In the genomic region with DNA sequence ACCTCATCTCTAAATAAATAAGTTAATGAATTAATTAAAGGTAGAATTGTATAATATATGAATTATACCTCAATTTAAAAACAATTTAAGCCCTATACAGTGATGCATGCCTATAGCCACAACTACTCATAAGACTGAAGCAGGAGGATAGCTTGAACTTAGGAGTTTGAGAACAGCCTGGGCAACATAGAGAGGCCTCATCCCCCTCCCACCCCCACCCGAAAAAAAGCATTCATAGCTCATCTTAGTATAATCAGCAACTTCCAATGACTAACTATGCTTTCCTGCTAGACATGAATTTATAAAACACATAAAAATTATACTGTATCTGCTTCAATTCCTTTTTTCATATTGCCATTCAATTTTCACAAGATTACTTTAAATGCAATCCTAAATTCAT, we compare ENCODE assay signal across 11 cellular contexts. TPM values are rescaled to one million over a fixed set of nuclear protein-coding genes. Genes with fewer than 3 reads are reported as not detected.
A peak's percentile ranks its signal among the peaks of the same experiment; 100 is the strongest.
DNase-seq lines count a peak whose midpoint lies in the region; ATAC-seq, FAIRE-seq and TF ChIP-seq lines count a peak whose summit lies in the region.
"Had no signal": no experiment of that assay in that cellular context is flagged by ENCODE, and none has a peak within 500 bp of the region (broad histone marks: within the 10 kb centered on the region; RNA-seq: fewer than 3 reads in every experiment).

No MANE protein-coding gene starts in this region.

- H3K4me3 Mint-ChIP-seq in activated T-cell treated with anti-CD3 and anti-CD28 coated beads, Interleukin-2, amount 50 U/mL, for 4 hours, result peak overlapping the region; percentile 100
- peak overlapping the region; percentile 99 for H3K4me3 Mint-ChIP-seq in T-helper 17 cell
- H3K4me3 Mint-ChIP-seq in stimulated activated naive CD8-positive, alpha-beta T cell treated with anti-CD3 and anti-CD28 coated beads, Interleukin-15, amount 100 ng/mL, for 72 hours, result peak overlapping the region; percentile 99 to 100

- H3K36me3 Mint-ChIP-seq in activated T-cell treated with anti-CD3 and anti-CD28 coated beads, Interleukin-2, amount 50 U/mL, for 4 hours (ENCODE audit: insufficient read depth), result peaks cover 8% of the 10 kb centered on the region
- no peaks in the 10 kb centered on the region for H3K36me3 Mint-ChIP-seq in T-helper 17 cell (ENCODE audit: low read depth)

- no peak overlapping the region for H3K27ac ChIP-seq in right cardiac atrium (ENCODE audit: low read length)
- no peak overlapping the region for H3K27ac ChIP-seq in pancreas

- no peak for ATAC-seq in activated T-cell treated with anti-CD3 and anti-CD28 coated beads, Interleukin-2, amount 50 U/mL, for 4 hours
- no peak for ATAC-seq in T-helper 17 cell
- no peak for ATAC-seq in right cardiac atrium
- ATAC-seq in stimulated activated naive CD8-positive, alpha-beta T cell treated with anti-CD3 and anti-CD28 coated beads, Interleukin-15, amount 100 ng/mL, for 72 hours, result no peak
- ATAC-seq in pancreas, result no peak

- H3K4me1 Mint-ChIP-seq in activated T-cell treated with anti-CD3 and anti-CD28 coated beads, Interleukin-2, amount 50 U/mL, for 4 hours (ENCODE audit: low read depth), result peaks cover 25% of the 10 kb centered on the region
- peaks cover 23% of the 10 kb centered on the region for H3K4me1 Mint-ChIP-seq in T-helper 17 cell
- H3K4me1 Mint-ChIP-seq in stimulated activated naive CD8-positive, alpha-beta T cell treated with anti-CD3 and anti-CD28 coated beads, Interleukin-15, amount 100 ng/mL, for 72 hours, result peaks cover 25% of the 10 kb centered on the region

- H3K9me3 Mint-ChIP-seq in activated T-cell treated with anti-CD3 and anti-CD28 coated beads, Interleukin-2, amount 50 U/mL, for 4 hours, result no peaks in the 10 kb centered on the region
- H3K9me3 Mint-ChIP-seq in stimulated activated naive CD8-positive, alpha-beta T cell treated with anti-CD3 and anti-CD28 coated beads, Interleukin-15, amount 100 ng/mL, for 72 hours, result no peaks in the 10 kb centered on the region

- H3K27me3 ChIP-seq in right cardiac atrium (ENCODE audit: control insufficient read depth, insufficient read depth) (no peaks in the 10 kb centered on the region), pancreas (no peaks in the 10 kb centered on the region)

- FAIRE-seq in pancreas (lab: Jason Lieb, UNC), result no peak
- FAIRE-seq: H54 had no signal

- H3K27ac Mint-ChIP-seq in T-helper 17 cell, result peak overlapping the region; percentile 92
- H3K27ac Mint-ChIP-seq in stimulated activated naive CD8-positive, alpha-beta T cell treated with anti-CD3 and anti-CD28 coated beads, Interleukin-15, amount 100 ng/mL, for 72 hours, result peak overlapping the region in 1 of 2 donors; percentile 54

- no peaks in the 10 kb centered on the region for H3K27me3 Mint-ChIP-seq in activated T-cell treated with anti-CD3 and anti-CD28 coated beads, Interleukin-2, amount 50 U/mL, for 4 hours (ENCODE audit: low read depth)
- no peaks in the 10 kb centered on the region for H3K27me3 Mint-ChIP-seq in T-helper 17 cell
- H3K27me3 Mint-ChIP-seq in stimulated activated naive CD8-positive, alpha-beta T cell treated with anti-CD3 and anti-CD28 coated beads, Interleukin-15, amount 100 ng/mL, for 72 hours, result no peaks in the 10 kb centered on the region

- DNase-seq in activated T-cell treated with anti-CD3 and anti-CD28 coated beads, Interleukin-2, amount 50 U/mL, for 4 hours, result no peak
- no peak for DNase-seq in activated T-cell treated with anti-CD3 and anti-CD28 coated beads for 4 hours
- DNase-seq in T-helper 17 cell, result no peak
- DNase-seq in right cardiac atrium, result no peak
- DNase-seq in stimulated activated naive CD8-positive, alpha-beta T cell treated with anti-CD3 and anti-CD28 coated beads, Interleukin-15, amount 100 ng/mL, for 72 hours, result no peak
- no peak for DNase-seq in NCI-H526 (lab: John Stamatoyannopoulos, UW)
- DNase-seq in NCI-H226, result no peak
- no peak for DNase-seq in pancreas
- DNase-seq: NCI-H2029; stimulated activated naive CD4-positive, alpha-beta T cell treated with Interleukin-2 at 50 U/mL for 16 hours had no signal

- intact Hi-C loops in right cardiac atrium (cut with DNase I), result no loop called here
- intact Hi-C loops in pancreas (cut with DNase I), result no loop called here

- no peaks in the 10 kb centered on the region for H3K36me3 ChIP-seq in pancreas

- H3K4me1 ChIP-seq in right cardiac atrium (ENCODE audit: control insufficient read depth, insufficient read depth, low read length) (peaks cover 2% of the 10 kb centered on the region), pancreas (peaks cover 0 to 6% (median 4%) of the 10 kb centered on the region in 3 donors)

- TF ChIP-seq CTCF in pancreas (IDR thresholded peaks at IDR 0.05), result no peak

- WGBS in right cardiac atrium, result 18% methylated on average over 1 of the region's 1 CpG
- WGBS in pancreas, 2 donors, result 2 to 6% methylated on average over 1 of the region's 1 CpG

- H3K9me3 ChIP-seq in T-helper 17 cell (ENCODE audit: control insufficient read depth, low read length, poor library complexity, severe bottlenecking), result no peaks in the 10 kb centered on the region
- no peaks in the 10 kb centered on the region for H3K9me3 ChIP-seq in right cardiac atrium (ENCODE audit: control insufficient read depth, low read length)
- no peaks in the 10 kb centered on the region for H3K9me3 ChIP-seq in pancreas

- H3K4me3 ChIP-seq in right cardiac atrium (ENCODE audit: low read length) (peak overlapping the region; percentile 48), pancreas (peak overlapping the region in 2 of 4 donors; percentile 77 to 94)

RNA-seq across cellular contexts. Expression of gene LRBA, which starts 1.6 kb away (rescaled TPM):
- 10 to 100 TPM; 52.0 to 68.5 (median 63.6) TPM for total RNA-seq in activated T-cell treated with anti-CD3 and anti-CD28 coated beads, Interleukin-2, amount 50 U/mL, for 4 hours
- total RNA-seq in T-helper 17 cell (10 to 100 TPM; 76.3 to 86.9 TPM), right cardiac atrium (10 to 100 TPM; 22.1 to 29.9 (median 23.8) TPM), pancreas (10 to 100 TPM; 20.3 to 35.3 (median 26.7) TPM)
- polyA plus RNA-seq in right cardiac atrium (14.4 TPM), pancreas (10 to 100 TPM in 1 of 2 donors, 1 to 10 TPM in 1; 6.6 to 17.8 TPM)
